In the genomic region with DNA sequence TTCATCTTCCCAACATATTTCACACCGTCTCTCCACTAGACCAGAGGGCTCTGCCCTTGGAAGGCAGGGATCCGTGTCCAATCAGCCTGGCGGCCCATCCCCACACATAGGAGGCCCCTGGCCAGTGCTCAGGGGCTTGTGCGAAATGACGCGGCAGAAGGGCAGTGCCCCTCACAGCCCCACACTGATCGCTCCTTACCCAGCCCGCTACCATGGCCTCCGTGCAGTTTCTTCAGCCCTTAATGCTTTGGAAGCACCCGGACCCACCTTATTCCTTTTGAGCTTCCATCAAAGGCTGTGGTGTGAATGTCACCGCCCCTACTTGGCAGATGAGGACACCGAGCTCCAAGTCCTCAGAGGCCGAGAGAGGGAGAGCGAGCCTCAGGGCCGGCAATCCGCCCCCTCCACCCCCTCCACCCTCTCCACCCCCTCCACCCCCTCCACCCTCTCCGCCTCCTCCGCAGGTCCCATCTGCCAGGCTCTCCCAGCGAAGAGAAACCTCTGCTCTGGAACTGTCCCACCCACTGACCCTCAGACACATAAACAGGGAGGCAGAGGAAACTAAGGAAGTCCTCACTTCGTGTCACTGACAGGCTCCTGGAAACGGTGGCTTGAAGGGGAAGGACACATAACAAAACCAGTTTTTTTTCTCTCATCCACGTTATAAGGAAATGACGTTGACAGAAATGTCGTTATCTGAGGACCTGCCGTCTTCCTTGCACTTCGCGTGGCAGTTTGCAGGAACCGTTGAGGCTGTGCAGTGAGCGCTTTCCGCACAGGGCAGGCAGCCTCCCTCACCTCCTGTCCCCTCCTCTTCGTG, we compare ENCODE assay signal across 1 cellular context.
TF ChIP-seq lines count a peak whose summit lies in the region.

No MANE protein-coding gene starts in this region.

TF ChIP-seq in K562, 482 proteins besides CTCF, POLR2A, EP300 and RAD21 (continued from another document and continues in another):
- TF ChIP-seq KAT7 (CRISPR knock-in tag; IDR thresholded peaks at IDR 0.05; ENCODE audit: borderline replicate concordance) (no peak), ZNF239 (CRISPR knock-in tag; IDR thresholded peaks at IDR 0.05) (no peak), GATAD2A (IDR thresholded peaks at IDR 0.05) (no peak), ZNF444 (CRISPR knock-in tag; IDR thresholded peaks at IDR 0.05) (no peak), BDP1 (IDR thresholded peaks at IDR 0.05; ENCODE audit: insufficient read depth, insufficient read length) (no peak), ZKSCAN3 (CRISPR knock-in tag; IDR thresholded peaks at IDR 0.05) (no peak), JUND (IDR thresholded peaks at IDR 0.05; ENCODE audit: borderline replicate concordance, low read depth, low read length) (no peak), JUND (tag; IDR thresholded peaks at IDR 0.05; ENCODE audit: borderline replicate concordance, low read depth, low read length) (0 out of 3 replicates have a peak, but pooled peaks have one; percentile 23), ZNF780A (CRISPR knock-in tag; IDR thresholded peaks at IDR 0.05) (no peak), ZNF3 (CRISPR knock-in tag; IDR thresholded peaks at IDR 0.05) (no peak), ARHGAP35 (IDR thresholded peaks at IDR 0.05; ENCODE audit: partially characterized antibody) (no peak), KLF6 (CRISPR knock-in tag; IDR thresholded peaks at IDR 0.05; ENCODE audit: borderline replicate concordance) (no peak), ZNF583 (CRISPR knock-in tag; IDR thresholded peaks at IDR 0.05) (no peak), GMEB1 (CRISPR knock-in tag; IDR thresholded peaks at IDR 0.05) (no peak), POU5F1 (IDR thresholded peaks at IDR 0.05; ENCODE audit: borderline replicate concordance, low read depth, low read length, partially characterized antibody) (no peak), JUNB (CRISPR knock-in tag; conservative IDR thresholded peaks at IDR 0.05) (no peak), ETV1 (tag; conservative IDR thresholded peaks at IDR 0.05; ENCODE audit: low read depth) (peak; percentile 32), MEIS2 (IDR thresholded peaks at IDR 0.05; ENCODE audit: partially characterized antibody) (peak; percentile 29), BCLAF1 (IDR thresholded peaks at IDR 0.05; ENCODE audit: borderline replicate concordance in 1 of 2, control insufficient read depth in 1 of 2, low read depth in 2 of 2, low read length in 1 of 2) (no peak), ZNF311 (CRISPR knock-in tag; IDR thresholded peaks at IDR 0.05) (no peak), FOXK1 (CRISPR knock-in tag; IDR thresholded peaks at IDR 0.05; ENCODE audit: borderline replicate concordance) (no peak), E2F6 (IDR thresholded peaks at IDR 0.05; ENCODE audit: borderline replicate concordance in 1 of 2, extremely low read depth in 1 of 2, insufficient read depth in 1 of 2, insufficient read length in 1 of 2, low read depth in 1 of 2, low read length in 1 of 2, poor library complexity in 1 of 2, severe bottlenecking in 1 of 2) (peak in 1 of 2 experiments; percentile 51), ZZZ3 (IDR thresholded peaks at IDR 0.05) (no peak), CHD1 (IDR thresholded peaks at IDR 0.05; ENCODE audit: low read length) (no peak), HDAC2 (IDR thresholded peaks at IDR 0.05) (0 out of 2 replicates have a peak, but pooled peaks have one; percentile 22), THAP7 (CRISPR knock-in tag; IDR thresholded peaks at IDR 0.05) (no peak), ZNF561 (CRISPR knock-in tag; conservative IDR thresholded peaks at IDR 0.05) (no peak), PPARD (CRISPR knock-in tag; IDR thresholded peaks at IDR 0.05) (no peak), PURB (CRISPR knock-in tag; IDR thresholded peaks at IDR 0.05; ENCODE audit: low read depth) (no peak), HSF4 (CRISPR knock-in tag; IDR thresholded peaks at IDR 0.05; ENCODE audit: borderline replicate concordance) (no peak), L3MBTL2 (IDR thresholded peaks at IDR 0.05) (peak; percentile 77), YY1 (IDR thresholded peaks at IDR 0.05; ENCODE audit: borderline replicate concordance in 1 of 3, control insufficient read depth in 1 of 3, extremely low read depth in 1 of 3, insufficient read depth in 3 of 3, insufficient read length in 1 of 3, insufficient replicate concordance in 2 of 3, low read depth in 1 of 3, low read length in 2 of 3) (peak in 1 of 3 experiments; percentile 12), KLF10 (CRISPR knock-in tag; IDR thresholded peaks at IDR 0.05) (no peak), ZNF316 (IDR thresholded peaks at IDR 0.05) (0 out of 2 replicates have a peak, but pooled peaks have one; percentile 3), HIVEP1 (CRISPR knock-in tag; IDR thresholded peaks at IDR 0.05) (no peak), CC2D1A (IDR thresholded peaks at IDR 0.05) (no peak), PCBP1 (IDR thresholded peaks at IDR 0.05; ENCODE audit: low read depth, low read length, poor library complexity, severe bottlenecking) (no peak), BRF2 (IDR thresholded peaks at IDR 0.05; ENCODE audit: borderline replicate concordance, insufficient read depth, insufficient read length) (no peak), ZC3H11A (IDR thresholded peaks at IDR 0.05; ENCODE audit: low read depth, low read length) (no peak), ETV6 (IDR thresholded peaks at IDR 0.05; ENCODE audit: borderline replicate concordance in 1 of 2, low read depth in 2 of 2, low read length in 1 of 2) (no peak), ETV6 (CRISPR knock-in tag; IDR thresholded peaks at IDR 0.05; ENCODE audit: borderline replicate concordance) (no peak)
- TF ChIP-seq, protein P1, sequence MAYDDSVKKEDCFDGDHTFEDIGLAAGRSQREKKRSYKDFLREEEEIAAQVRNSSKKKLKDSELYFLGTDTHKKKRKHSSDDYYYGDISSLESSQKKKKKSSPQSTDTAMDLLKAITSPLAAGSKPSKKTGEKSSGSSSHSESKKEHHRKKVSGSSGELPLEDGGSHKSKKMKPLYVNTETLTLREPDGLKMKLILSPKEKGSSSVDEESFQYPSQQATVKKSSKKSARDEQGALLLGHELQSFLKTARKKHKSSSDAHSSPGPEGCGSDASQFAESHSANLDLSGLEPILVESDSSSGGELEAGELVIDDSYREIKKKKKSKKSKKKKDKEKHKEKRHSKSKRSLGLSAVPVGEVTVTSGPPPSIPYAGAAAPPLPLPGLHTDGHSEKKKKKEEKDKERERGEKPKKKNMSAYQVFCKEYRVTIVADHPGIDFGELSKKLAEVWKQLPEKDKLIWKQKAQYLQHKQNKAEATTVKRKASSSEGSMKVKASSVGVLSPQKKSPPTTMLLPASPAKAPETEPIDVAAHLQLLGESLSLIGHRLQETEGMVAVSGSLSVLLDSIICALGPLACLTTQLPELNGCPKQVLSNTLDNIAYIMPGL (CRISPR knock-in tag; IDR thresholded peaks at IDR 0.05) = no peak
- TF ChIP-seq, protein P2, sequence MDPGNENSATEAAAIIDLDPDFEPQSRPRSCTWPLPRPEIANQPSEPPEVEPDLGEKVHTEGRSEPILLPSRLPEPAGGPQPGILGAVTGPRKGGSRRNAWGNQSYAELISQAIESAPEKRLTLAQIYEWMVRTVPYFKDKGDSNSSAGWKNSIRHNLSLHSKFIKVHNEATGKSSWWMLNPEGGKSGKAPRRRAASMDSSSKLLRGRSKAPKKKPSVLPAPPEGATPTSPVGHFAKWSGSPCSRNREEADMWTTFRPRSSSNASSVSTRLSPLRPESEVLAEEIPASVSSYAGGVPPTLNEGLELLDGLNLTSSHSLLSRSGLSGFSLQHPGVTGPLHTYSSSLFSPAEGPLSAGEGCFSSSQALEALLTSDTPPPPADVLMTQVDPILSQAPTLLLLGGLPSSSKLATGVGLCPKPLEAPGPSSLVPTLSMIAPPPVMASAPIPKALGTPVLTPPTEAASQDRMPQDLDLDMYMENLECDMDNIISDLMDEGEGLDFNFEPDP (CRISPR knock-in tag; IDR thresholded peaks at IDR 0.05) = no peak
- TF ChIP-seq, protein P3, sequence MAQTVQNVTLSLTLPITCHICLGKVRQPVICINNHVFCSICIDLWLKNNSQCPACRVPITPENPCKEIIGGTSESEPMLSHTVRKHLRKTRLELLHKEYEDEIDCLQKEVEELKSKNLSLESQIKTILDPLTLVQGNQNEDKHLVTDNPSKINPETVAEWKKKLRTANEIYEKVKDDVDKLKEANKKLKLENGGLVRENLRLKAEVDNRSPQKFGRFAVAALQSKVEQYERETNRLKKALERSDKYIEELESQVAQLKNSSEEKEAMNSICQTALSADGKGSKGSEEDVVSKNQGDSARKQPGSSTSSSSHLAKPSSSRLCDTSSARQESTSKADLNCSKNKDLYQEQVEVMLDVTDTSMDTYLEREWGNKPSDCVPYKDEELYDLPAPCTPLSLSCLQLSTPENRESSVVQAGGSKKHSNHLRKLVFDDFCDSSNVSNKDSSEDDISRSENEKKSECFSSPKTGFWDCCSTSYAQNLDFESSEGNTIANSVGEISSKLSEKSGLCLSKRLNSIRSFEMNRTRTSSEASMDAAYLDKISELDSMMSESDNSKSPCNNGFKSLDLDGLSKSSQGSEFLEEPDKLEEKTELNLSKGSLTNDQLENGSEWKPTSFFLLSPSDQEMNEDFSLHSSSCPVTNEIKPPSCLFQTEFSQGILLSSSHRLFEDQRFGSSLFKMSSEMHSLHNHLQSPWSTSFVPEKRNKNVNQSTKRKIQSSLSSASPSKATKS (CRISPR knock-in tag; IDR thresholded peaks at IDR 0.05) = no peak
- TF ChIP-seq, protein P4, sequence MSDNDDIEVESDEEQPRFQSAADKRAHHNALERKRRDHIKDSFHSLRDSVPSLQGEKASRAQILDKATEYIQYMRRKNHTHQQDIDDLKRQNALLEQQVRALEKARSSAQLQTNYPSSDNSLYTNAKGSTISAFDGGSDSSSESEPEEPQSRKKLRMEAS (CRISPR knock-in tag; IDR thresholded peaks at IDR 0.05) = peak; percentile 32; the same call in 1 of the 2 replicates
